ENCODE assay signal across 1 cellular context in the genomic region with DNA sequence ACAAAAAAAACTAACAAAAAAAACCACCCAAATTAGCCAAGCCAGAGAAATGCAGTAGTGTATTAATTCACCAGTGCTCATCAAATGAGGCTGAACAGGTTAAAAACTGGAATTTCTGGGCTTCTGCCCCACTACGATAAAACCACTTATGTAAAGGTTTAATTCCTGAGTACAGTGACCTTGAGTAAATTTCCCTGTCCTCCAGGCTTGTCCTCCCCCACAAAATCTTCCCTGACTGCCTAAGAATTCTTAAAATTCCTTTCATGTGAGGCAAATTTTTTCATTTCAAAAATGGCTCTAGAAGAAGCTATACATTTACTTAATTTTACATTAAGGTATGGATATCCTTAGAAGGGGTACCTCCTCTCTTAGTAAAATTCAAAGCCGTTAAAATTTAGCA.
TF ChIP-seq lines count a peak whose summit lies in the region.

No MANE protein-coding gene starts in this region.

TF ChIP-seq in H1, 55 proteins besides CTCF, POLR2A, EP300 and RAD21:
- TF ChIP-seq, protein P1, sequence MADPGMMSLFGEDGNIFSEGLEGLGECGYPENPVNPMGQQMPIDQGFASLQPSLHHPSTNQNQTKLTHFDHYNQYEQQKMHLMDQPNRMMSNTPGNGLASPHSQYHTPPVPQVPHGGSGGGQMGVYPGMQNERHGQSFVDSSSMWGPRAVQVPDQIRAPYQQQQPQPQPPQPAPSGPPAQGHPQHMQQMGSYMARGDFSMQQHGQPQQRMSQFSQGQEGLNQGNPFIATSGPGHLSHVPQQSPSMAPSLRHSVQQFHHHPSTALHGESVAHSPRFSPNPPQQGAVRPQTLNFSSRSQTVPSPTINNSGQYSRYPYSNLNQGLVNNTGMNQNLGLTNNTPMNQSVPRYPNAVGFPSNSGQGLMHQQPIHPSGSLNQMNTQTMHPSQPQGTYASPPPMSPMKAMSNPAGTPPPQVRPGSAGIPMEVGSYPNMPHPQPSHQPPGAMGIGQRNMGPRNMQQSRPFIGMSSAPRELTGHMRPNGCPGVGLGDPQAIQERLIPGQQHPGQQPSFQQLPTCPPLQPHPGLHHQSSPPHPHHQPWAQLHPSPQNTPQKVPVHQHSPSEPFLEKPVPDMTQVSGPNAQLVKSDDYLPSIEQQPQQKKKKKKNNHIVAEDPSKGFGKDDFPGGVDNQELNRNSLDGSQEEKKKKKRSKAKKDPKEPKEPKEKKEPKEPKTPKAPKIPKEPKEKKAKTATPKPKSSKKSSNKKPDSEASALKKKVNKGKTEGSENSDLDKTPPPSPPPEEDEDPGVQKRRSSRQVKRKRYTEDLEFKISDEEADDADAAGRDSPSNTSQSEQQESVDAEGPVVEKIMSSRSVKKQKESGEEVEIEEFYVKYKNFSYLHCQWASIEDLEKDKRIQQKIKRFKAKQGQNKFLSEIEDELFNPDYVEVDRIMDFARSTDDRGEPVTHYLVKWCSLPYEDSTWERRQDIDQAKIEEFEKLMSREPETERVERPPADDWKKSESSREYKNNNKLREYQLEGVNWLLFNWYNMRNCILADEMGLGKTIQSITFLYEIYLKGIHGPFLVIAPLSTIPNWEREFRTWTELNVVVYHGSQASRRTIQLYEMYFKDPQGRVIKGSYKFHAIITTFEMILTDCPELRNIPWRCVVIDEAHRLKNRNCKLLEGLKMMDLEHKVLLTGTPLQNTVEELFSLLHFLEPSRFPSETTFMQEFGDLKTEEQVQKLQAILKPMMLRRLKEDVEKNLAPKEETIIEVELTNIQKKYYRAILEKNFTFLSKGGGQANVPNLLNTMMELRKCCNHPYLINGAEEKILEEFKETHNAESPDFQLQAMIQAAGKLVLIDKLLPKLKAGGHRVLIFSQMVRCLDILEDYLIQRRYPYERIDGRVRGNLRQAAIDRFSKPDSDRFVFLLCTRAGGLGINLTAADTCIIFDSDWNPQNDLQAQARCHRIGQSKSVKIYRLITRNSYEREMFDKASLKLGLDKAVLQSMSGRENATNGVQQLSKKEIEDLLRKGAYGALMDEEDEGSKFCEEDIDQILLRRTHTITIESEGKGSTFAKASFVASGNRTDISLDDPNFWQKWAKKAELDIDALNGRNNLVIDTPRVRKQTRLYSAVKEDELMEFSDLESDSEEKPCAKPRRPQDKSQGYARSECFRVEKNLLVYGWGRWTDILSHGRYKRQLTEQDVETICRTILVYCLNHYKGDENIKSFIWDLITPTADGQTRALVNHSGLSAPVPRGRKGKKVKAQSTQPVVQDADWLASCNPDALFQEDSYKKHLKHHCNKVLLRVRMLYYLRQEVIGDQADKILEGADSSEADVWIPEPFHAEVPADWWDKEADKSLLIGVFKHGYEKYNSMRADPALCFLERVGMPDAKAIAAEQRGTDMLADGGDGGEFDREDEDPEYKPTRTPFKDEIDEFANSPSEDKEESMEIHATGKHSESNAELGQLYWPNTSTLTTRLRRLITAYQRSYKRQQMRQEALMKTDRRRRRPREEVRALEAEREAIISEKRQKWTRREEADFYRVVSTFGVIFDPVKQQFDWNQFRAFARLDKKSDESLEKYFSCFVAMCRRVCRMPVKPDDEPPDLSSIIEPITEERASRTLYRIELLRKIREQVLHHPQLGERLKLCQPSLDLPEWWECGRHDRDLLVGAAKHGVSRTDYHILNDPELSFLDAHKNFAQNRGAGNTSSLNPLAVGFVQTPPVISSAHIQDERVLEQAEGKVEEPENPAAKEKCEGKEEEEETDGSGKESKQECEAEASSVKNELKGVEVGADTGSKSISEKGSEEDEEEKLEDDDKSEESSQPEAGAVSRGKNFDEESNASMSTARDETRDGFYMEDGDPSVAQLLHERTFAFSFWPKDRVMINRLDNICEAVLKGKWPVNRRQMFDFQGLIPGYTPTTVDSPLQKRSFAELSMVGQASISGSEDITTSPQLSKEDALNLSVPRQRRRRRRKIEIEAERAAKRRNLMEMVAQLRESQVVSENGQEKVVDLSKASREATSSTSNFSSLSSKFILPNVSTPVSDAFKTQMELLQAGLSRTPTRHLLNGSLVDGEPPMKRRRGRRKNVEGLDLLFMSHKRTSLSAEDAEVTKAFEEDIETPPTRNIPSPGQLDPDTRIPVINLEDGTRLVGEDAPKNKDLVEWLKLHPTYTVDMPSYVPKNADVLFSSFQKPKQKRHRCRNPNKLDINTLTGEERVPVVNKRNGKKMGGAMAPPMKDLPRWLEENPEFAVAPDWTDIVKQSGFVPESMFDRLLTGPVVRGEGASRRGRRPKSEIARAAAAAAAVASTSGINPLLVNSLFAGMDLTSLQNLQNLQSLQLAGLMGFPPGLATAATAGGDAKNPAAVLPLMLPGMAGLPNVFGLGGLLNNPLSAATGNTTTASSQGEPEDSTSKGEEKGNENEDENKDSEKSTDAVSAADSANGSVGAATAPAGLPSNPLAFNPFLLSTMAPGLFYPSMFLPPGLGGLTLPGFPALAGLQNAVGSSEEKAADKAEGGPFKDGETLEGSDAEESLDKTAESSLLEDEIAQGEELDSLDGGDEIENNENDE (IDR thresholded peaks at IDR 0.05; ENCODE audit: insufficient replicate concordance, low read length) = no peak
- TF ChIP-seq RFX5 (IDR thresholded peaks at IDR 0.05; ENCODE audit: borderline replicate concordance, low read depth, low read length) (no peak), RBBP5 (IDR thresholded peaks at IDR 0.05; ENCODE audit: borderline replicate concordance, low read depth, low read length) (no peak), BRCA1 (IDR thresholded peaks at IDR 0.05; ENCODE audit: low read depth, low read length) (no peak)
